8 cellular contexts compared by ENCODE assay signal in the genomic region with DNA sequence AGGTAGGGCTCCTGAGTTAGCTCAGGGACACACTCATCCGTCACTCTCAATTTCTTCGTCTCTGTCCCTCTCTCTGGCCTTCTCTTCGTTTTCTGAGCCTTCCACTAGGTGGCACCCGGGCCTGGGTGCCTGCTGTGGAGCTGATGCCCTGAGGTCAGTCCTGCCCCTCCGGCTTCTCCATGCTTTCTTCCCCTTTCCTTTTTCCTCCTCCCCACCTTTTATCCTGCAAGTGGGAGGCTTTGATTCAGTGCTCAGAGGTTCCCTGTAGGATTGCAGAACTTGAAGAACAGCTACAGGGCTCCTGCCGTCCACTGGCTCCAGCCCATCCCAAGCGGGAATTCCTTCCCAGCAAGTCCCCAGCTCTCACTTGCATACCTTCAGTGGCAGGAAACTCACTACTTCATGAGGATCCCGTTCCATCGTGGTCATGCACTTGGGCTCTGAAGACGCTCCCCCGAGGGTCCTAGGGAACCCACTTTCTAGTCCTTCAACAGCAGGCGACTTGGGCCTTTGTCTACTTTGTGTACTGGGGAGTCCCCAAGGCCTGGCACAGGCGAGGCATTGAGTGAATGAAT. TPM values are rescaled to one million over a fixed set of nuclear protein-coding genes. Genes with fewer than 3 reads are reported as not detected.
DNase-seq lines count a peak whose midpoint lies in the region; ATAC-seq and TF ChIP-seq lines count a peak whose summit lies in the region.

No MANE protein-coding gene starts in this region.

- TF ChIP-seq CTCF in AG09319 (IDR thresholded peaks at IDR 0.05; ENCODE audit: low read depth, low read length), result peak; percentile 91
- TF ChIP-seq CTCF in GM23338 (conservative IDR thresholded peaks at IDR 0.05; ENCODE audit: low read depth in 2 of 2), result peak; percentile 87 to 98
- TF ChIP-seq CTCF in lower lobe of right lung (IDR thresholded peaks at IDR 0.05), result peak; percentile 86

- H3K36me3 ChIP-seq in GM23338 (ENCODE audit: insufficient read depth) (no peaks in the 10 kb centered on the region), lower lobe of right lung (no peaks in the 10 kb centered on the region)

- H3K9me3 ChIP-seq in lower lobe of right lung, result no peaks in the 10 kb centered on the region

- no peak overlapping the region for H3K4me3 ChIP-seq in GM23338
- H3K4me3 ChIP-seq in lower lobe of right lung, result no peak overlapping the region

- no peaks in the 10 kb centered on the region for H3K79me2 ChIP-seq in GM23338 (replicated peaks; ENCODE audit: insufficient read depth)

- H3K9me2 ChIP-seq in GM23338 (ENCODE audit: insufficient read depth), result no peaks in the 10 kb centered on the region

- H3K27me3 ChIP-seq in GM23338 (ENCODE audit: insufficient read depth) (no peaks in the 10 kb centered on the region), lower lobe of right lung (ENCODE audit: low read depth) (no peaks in the 10 kb centered on the region)

- peaks cover 10% of the 10 kb centered on the region; the same call in 2 of the 3 replicates for H3K9me3 Mint-ChIP-seq in GM23338

- peaks cover 4% of the 10 kb centered on the region; the same call in 1 of the 3 replicates for H3K4me1 Mint-ChIP-seq in GM23338

- H3K4me1 ChIP-seq in GM23338 (ENCODE audit: insufficient read depth) (no peaks in the 10 kb centered on the region), lower lobe of right lung (peaks cover 27% of the 10 kb centered on the region)

- H4K20me1 ChIP-seq in GM23338 (replicated peaks; ENCODE audit: insufficient read depth), result no peaks in the 10 kb centered on the region

- intact Hi-C loops in lower lobe of right lung (cut with DNase I), result loop anchor here (5.0 kb wide), 1 partner anchor 139 kb away; no protein-coding TSS in a partner anchor

- peaks cover 6% of the 10 kb centered on the region; the same call in 2 of the 3 replicates for H3K36me3 Mint-ChIP-seq in GM23338 (ENCODE audit: low read depth)

- H3F3A ChIP-seq in GM23338 (replicated peaks; ENCODE audit: low read depth), result no peaks in the 10 kb centered on the region

- DNase-seq in AG09319 (ENCODE audit: extremely low read depth, low read depth), result no peak
- DNase-seq in GM23338 (ENCODE audit: low spot score), result peak; percentile 90
- peak; percentile 63 for DNase-seq in NCI-H460 (ENCODE audit: extremely low read depth, low read depth)
- peak; percentile 52 for DNase-seq in activated CD4-positive, alpha-beta T cell treated with anti-CD3 and anti-CD28 coated beads, Interleukin-2, amount 50 U/mL, for 1 hour
- DNase-seq in dedifferentiated amniotic fluid mesenchymal stem cell (ENCODE audit: extremely low spot score), result peak; percentile 65
- DNase-seq in lower lobe of right lung, result peak; percentile 78
- peak; percentile 26 for DNase-seq in stimulated activated CD8-positive, alpha-beta memory T cell treated with anti-CD3 and anti-CD28 coated beads, Interleukin-12 subunit alpha, Interleukin-12 subunit beta, amount 100 ng/mL, for 1 hour (ENCODE audit: low read depth)

- no peak overlapping the region for H3K27ac Mint-ChIP-seq in GM23338

- H3K27ac ChIP-seq in GM23338 (ENCODE audit: low read depth) (no peak overlapping the region), lower lobe of right lung (no peak overlapping the region)

- no peak overlapping the region for H3K4me2 ChIP-seq in GM23338

- H3K4me3 Mint-ChIP-seq in GM23338, result no peak overlapping the region

- H3K27me3 Mint-ChIP-seq in GM23338 (ENCODE audit: insufficient read depth, low read depth, poor library complexity), result peaks cover 9% of the 10 kb centered on the region

- H2AFZ ChIP-seq in GM23338, result no peak overlapping the region

- ATAC-seq in GM23338 (peak; percentile 94), lower lobe of right lung (peak; percentile 90 to 95), GM19324 (IDR thresholded peaks at IDR 0.05; ENCODE audit: low FRiP score, unreplicated experiment) (no peak)

TF ChIP-seq in GM23338, 12 proteins besides CTCF, POLR2A, EP300 and RAD21:
- no peak for TF ChIP-seq POLR2AphosphoS5 (IDR thresholded peaks at IDR 0.05; ENCODE audit: low read depth)
- no peak for TF ChIP-seq STAT1 (IDR thresholded peaks at IDR 0.05; ENCODE audit: unreplicated experiment)
- TF ChIP-seq REST (IDR thresholded peaks at IDR 0.05; ENCODE audit: unreplicated experiment), result no peak
- TF ChIP-seq CREB1 (CRISPR knock-in tag; IDR thresholded peaks at IDR 0.05; ENCODE audit: low read depth), result no peak

RNA-seq across cellular contexts. Expression of gene SRRM1, which starts 45.6 kb away (rescaled TPM):
- total RNA-seq in GM23338 (2014; rRNA removed; shearing (Covaris generic)), result 115 and 118 TPM in 2 replicates
- polyA plus RNA-seq in GM23338 (2016; fragmentation: Nextera tagmentation; extraction: Ambion mirVana), result 649 and 666 TPM in 2 replicates
- 50.4 and 50.9 TPM in 2 replicates for total RNA-seq in NCI-H460 (2014; rRNA removed; shearing (Covaris generic))
- 60.2 and 83.8 TPM in 2 replicates for polyA plus RNA-seq in NCI-H460 (2014; cell fraction: nucleus; rRNA removed)
- 115 TPM for total RNA-seq in lower lobe of right lung

RNA-seq across cellular contexts. Expression of gene CLIC4, which starts 56.5 kb away (rescaled TPM):
- 308 and 319 TPM in 2 replicates for total RNA-seq in GM23338 (2014; rRNA removed; shearing (Covaris generic))
- polyA plus RNA-seq in GM23338 (2016; fragmentation: Nextera tagmentation; extraction: Ambion mirVana), result 84.0 and 92.5 TPM in 2 replicates
- total RNA-seq in NCI-H460 (2014; rRNA removed; shearing (Covaris generic)), result 170 and 172 TPM in 2 replicates
- polyA plus RNA-seq in NCI-H460 (2014; cell fraction: nucleus; rRNA removed), result 38.3 and 53.2 TPM in 2 replicates
- total RNA-seq in lower lobe of right lung, result 169 TPM
